Comparison of ENCODE assay signal across 1 cellular context in the genomic region with DNA sequence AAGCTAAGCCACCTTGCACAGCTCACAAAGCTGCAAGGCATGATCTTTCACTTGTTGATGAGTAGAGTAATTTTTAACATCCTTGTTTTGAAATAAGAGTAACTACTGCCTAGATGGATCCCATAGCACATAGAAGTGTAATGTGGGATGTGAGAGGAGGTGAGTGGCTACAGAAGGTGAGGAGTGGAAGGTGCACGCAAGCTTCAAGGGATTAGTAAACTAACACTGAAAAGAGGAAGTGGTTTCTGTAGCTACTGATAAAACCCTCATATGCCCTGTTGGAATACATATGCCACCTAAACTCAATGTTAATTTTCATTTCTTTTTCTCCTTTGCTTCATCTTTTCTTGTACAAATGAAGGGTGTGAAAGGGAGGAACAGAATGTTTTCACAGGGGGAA.
TF ChIP-seq lines count a peak whose summit lies in the region.

No MANE protein-coding gene starts in this region.

TF ChIP-seq in K562, 482 proteins besides CTCF, POLR2A, EP300 and RAD21 (continued from another document and continues in another):
- TF ChIP-seq, protein P1, sequence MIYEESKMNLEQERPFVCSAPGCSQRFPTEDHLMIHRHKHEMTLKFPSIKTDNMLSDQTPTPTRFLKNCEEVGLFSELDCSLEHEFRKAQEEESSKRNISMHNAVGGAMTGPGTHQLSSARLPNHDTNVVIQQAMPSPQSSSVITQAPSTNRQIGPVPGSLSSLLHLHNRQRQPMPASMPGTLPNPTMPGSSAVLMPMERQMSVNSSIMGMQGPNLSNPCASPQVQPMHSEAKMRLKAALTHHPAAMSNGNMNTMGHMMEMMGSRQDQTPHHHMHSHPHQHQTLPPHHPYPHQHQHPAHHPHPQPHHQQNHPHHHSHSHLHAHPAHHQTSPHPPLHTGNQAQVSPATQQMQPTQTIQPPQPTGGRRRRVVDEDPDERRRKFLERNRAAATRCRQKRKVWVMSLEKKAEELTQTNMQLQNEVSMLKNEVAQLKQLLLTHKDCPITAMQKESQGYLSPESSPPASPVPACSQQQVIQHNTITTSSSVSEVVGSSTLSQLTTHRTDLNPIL (CRISPR knock-in tag; IDR thresholded peaks at IDR 0.05), result no peak
- TF ChIP-seq HOXB6 (CRISPR knock-in tag; IDR thresholded peaks at IDR 0.05; ENCODE audit: borderline replicate concordance), result no peak
- TF ChIP-seq, protein P2, sequence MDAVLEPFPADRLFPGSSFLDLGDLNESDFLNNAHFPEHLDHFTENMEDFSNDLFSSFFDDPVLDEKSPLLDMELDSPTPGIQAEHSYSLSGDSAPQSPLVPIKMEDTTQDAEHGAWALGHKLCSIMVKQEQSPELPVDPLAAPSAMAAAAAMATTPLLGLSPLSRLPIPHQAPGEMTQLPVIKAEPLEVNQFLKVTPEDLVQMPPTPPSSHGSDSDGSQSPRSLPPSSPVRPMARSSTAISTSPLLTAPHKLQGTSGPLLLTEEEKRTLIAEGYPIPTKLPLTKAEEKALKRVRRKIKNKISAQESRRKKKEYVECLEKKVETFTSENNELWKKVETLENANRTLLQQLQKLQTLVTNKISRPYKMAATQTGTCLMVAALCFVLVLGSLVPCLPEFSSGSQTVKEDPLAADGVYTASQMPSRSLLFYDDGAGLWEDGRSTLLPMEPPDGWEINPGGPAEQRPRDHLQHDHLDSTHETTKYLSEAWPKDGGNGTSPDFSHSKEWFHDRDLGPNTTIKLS (IDR thresholded peaks at IDR 0.05; ENCODE audit: borderline replicate concordance, low read depth), result no peak
- TF ChIP-seq GTF2F1 (IDR thresholded peaks at IDR 0.05; ENCODE audit: low read depth, low read length), result no peak
- no peak for TF ChIP-seq POLR2B (IDR thresholded peaks at IDR 0.05; ENCODE audit: low read depth, partially characterized antibody)
- no peak for TF ChIP-seq PHF21A (IDR thresholded peaks at IDR 0.05; ENCODE audit: borderline replicate concordance, low read depth)
- TF ChIP-seq, protein P3, sequence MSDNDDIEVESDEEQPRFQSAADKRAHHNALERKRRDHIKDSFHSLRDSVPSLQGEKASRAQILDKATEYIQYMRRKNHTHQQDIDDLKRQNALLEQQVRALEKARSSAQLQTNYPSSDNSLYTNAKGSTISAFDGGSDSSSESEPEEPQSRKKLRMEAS (CRISPR knock-in tag; IDR thresholded peaks at IDR 0.05), result no peak
- no peak for TF ChIP-seq KLF16 (IDR thresholded peaks at IDR 0.05)
- peak; percentile 29; the same call in 1 of the 2 replicates for TF ChIP-seq MTA1 (IDR thresholded peaks at IDR 0.05; ENCODE audit: borderline replicate concordance)
- TF ChIP-seq EHMT2 (IDR thresholded peaks at IDR 0.05), result 0 out of 2 replicates have a peak, but pooled peaks have one; percentile 32
- TF ChIP-seq TCF3 (CRISPR knock-in tag; IDR thresholded peaks at IDR 0.05), result 0 out of 2 replicates have a peak, but pooled peaks have one; percentile 8
- TF ChIP-seq STAT5A (IDR thresholded peaks at IDR 0.05; ENCODE audit: borderline replicate concordance, low read length), result no peak
- TF ChIP-seq RCOR1 (IDR thresholded peaks at IDR 0.05; ENCODE audit: borderline replicate concordance in 1 of 2, low read depth in 2 of 2, low read length in 2 of 2), result peak in 1 of 2 experiments; percentile 17; a peak in 1 of 4 replicates
- 0 out of 2 replicates have a peak, but pooled peaks have one; percentile 5 for TF ChIP-seq MIER1 (IDR thresholded peaks at IDR 0.05; ENCODE audit: low read depth)
- TF ChIP-seq TCF7L2 (IDR thresholded peaks at IDR 0.05; ENCODE audit: low read depth, low read length), result no peak
- TF ChIP-seq TOE1 (IDR thresholded peaks at IDR 0.05; ENCODE audit: borderline replicate concordance), result no peak
- TF ChIP-seq TOE1 (CRISPR knock-in tag; IDR thresholded peaks at IDR 0.05; ENCODE audit: borderline replicate concordance, low read depth), result no peak
- TF ChIP-seq CBX3 (IDR thresholded peaks at IDR 0.05; ENCODE audit: borderline replicate concordance in 1 of 2, low read length in 2 of 2), result peak in 1 of 2 experiments; percentile 68; a peak in 1 of 3 replicates
- TF ChIP-seq CCNT2 (IDR thresholded peaks at IDR 0.05; ENCODE audit: borderline replicate concordance, extremely low read depth, insufficient read length, low read depth, low read length), result peak; percentile 58
- TF ChIP-seq, protein P4, sequence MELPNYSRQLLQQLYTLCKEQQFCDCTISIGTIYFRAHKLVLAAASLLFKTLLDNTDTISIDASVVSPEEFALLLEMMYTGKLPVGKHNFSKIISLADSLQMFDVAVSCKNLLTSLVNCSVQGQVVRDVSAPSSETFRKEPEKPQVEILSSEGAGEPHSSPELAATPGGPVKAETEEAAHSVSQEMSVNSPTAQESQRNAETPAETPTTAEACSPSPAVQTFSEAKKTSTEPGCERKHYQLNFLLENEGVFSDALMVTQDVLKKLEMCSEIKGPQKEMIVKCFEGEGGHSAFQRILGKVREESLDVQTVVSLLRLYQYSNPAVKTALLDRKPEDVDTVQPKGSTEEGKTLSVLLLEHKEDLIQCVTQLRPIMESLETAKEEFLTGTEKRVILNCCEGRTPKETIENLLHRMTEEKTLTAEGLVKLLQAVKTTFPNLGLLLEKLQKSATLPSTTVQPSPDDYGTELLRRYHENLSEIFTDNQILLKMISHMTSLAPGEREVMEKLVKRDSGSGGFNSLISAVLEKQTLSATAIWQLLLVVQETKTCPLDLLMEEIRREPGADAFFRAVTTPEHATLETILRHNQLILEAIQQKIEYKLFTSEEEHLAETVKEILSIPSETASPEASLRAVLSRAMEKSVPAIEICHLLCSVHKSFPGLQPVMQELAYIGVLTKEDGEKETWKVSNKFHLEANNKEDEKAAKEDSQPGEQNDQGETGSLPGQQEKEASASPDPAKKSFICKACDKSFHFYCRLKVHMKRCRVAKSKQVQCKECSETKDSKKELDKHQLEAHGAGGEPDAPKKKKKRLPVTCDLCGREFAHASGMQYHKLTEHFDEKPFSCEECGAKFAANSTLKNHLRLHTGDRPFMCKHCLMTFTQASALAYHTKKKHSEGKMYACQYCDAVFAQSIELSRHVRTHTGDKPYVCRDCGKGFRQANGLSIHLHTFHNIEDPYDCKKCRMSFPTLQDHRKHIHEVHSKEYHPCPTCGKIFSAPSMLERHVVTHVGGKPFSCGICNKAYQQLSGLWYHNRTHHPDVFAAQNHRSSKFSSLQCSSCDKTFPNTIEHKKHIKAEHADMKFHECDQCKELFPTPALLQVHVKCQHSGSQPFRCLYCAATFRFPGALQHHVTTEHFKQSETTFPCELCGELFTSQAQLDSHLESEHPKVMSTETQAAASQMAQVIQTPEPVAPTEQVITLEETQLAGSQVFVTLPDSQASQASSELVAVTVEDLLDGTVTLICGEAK (IDR thresholded peaks at IDR 0.05), result peak; percentile 21; the same call in 1 of the 2 replicates
- TF ChIP-seq, protein P4 (CRISPR knock-in tag; IDR thresholded peaks at IDR 0.05), result no peak
- TF ChIP-seq DNMT1 (IDR thresholded peaks at IDR 0.05), result no peak
- no peak for TF ChIP-seq ZNF57 (CRISPR knock-in tag; IDR thresholded peaks at IDR 0.05)
- no peak for TF ChIP-seq NRF1 (conservative IDR thresholded peaks at IDR 0.05 in 1 of 2, IDR thresholded peaks at IDR 0.05 in 1 of 2)
- TF ChIP-seq GABPA (tag; conservative IDR thresholded peaks at IDR 0.05; ENCODE audit: low read depth), result peak; percentile 44; the same call in 1 of the 2 replicates
- no peak for TF ChIP-seq NFXL1 (CRISPR knock-in tag; IDR thresholded peaks at IDR 0.05)
- no peak for TF ChIP-seq POLR2H (tag; IDR thresholded peaks at IDR 0.05; ENCODE audit: low read depth)
- TF ChIP-seq PURB (CRISPR knock-in tag; IDR thresholded peaks at IDR 0.05; ENCODE audit: low read depth), result no peak
- peak; percentile 68; the same call in 1 of the 2 replicates for TF ChIP-seq SMARCC2 (IDR thresholded peaks at IDR 0.05; ENCODE audit: low read depth)
- no peak for TF ChIP-seq PHTF2 (CRISPR knock-in tag; IDR thresholded peaks at IDR 0.05)
- TF ChIP-seq PML (IDR thresholded peaks at IDR 0.05; ENCODE audit: low read length), result no peak
- TF ChIP-seq CHD2 (IDR thresholded peaks at IDR 0.05; ENCODE audit: low read depth, low read length), result no peak
- TF ChIP-seq, protein P5, sequence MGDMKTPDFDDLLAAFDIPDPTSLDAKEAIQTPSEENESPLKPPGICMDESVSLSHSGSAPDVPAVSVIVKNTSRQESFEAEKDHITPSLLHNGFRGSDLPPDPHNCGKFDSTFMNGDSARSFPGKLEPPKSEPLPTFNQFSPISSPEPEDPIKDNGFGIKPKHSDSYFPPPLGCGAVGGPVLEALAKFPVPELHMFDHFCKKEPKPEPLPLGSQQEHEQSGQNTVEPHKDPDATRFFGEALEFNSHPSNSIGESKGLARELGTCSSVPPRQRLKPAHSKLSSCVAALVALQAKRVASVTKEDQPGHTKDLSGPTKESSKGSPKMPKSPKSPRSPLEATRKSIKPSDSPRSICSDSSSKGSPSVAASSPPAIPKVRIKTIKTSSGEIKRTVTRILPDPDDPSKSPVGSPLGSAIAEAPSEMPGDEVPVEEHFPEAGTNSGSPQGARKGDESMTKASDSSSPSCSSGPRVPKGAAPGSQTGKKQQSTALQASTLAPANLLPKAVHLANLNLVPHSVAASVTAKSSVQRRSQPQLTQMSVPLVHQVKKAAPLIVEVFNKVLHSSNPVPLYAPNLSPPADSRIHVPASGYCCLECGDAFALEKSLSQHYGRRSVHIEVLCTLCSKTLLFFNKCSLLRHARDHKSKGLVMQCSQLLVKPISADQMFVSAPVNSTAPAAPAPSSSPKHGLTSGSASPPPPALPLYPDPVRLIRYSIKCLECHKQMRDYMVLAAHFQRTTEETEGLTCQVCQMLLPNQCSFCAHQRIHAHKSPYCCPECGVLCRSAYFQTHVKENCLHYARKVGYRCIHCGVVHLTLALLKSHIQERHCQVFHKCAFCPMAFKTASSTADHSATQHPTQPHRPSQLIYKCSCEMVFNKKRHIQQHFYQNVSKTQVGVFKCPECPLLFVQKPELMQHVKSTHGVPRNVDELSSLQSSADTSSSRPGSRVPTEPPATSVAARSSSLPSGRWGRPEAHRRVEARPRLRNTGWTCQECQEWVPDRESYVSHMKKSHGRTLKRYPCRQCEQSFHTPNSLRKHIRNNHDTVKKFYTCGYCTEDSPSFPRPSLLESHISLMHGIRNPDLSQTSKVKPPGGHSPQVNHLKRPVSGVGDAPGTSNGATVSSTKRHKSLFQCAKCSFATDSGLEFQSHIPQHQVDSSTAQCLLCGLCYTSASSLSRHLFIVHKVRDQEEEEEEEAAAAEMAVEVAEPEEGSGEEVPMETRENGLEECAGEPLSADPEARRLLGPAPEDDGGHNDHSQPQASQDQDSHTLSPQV (IDR thresholded peaks at IDR 0.05), result peak; percentile 71
- no peak for TF ChIP-seq TBL1XR1 (IDR thresholded peaks at IDR 0.05; ENCODE audit: low read length in 2 of 2)
- no peak for TF ChIP-seq GATA2 (CRISPR knock-in tag; IDR thresholded peaks at IDR 0.05)
- no peak for TF ChIP-seq RBFOX2 (IDR thresholded peaks at IDR 0.05; ENCODE audit: low read depth, low read length)
- no peak for TF ChIP-seq TEAD2 (tag; IDR thresholded peaks at IDR 0.05)
- TF ChIP-seq NFYB (IDR thresholded peaks at IDR 0.05; ENCODE audit: extremely low read depth, insufficient read length), result no peak
- 0 out of 2 replicates have a peak, but pooled peaks have one; percentile 12 for TF ChIP-seq NFE2 (IDR thresholded peaks at IDR 0.05; ENCODE audit: low read depth)
- no peak for TF ChIP-seq HNRNPH1 (optimal IDR thresholded peaks at IDR 0.05; ENCODE audit: low read depth, low read length)
- no peak for TF ChIP-seq ATF1 (CRISPR knock-in tag; IDR thresholded peaks at IDR 0.05)
- TF ChIP-seq ATF1 (tag; IDR thresholded peaks at IDR 0.05), result no peak
- TF ChIP-seq, protein P6, sequence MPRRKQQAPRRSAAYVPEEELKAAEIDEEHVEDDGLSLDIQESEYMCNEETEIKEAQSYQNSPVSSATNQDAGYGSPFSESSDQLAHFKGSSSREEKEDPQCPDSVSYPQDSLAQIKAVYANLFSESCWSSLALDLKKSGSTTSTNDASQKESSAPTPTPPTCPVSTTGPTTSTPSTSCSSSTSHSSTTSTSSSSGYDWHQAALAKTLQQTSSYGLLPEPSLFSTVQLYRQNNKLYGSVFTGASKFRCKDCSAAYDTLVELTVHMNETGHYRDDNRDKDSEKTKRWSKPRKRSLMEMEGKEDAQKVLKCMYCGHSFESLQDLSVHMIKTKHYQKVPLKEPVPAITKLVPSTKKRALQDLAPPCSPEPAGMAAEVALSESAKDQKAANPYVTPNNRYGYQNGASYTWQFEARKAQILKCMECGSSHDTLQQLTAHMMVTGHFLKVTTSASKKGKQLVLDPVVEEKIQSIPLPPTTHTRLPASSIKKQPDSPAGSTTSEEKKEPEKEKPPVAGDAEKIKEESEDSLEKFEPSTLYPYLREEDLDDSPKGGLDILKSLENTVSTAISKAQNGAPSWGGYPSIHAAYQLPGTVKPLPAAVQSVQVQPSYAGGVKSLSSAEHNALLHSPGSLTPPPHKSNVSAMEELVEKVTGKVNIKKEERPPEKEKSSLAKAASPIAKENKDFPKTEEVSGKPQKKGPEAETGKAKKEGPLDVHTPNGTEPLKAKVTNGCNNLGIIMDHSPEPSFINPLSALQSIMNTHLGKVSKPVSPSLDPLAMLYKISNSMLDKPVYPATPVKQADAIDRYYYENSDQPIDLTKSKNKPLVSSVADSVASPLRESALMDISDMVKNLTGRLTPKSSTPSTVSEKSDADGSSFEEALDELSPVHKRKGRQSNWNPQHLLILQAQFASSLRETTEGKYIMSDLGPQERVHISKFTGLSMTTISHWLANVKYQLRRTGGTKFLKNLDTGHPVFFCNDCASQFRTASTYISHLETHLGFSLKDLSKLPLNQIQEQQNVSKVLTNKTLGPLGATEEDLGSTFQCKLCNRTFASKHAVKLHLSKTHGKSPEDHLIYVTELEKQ (CRISPR knock-in tag; IDR thresholded peaks at IDR 0.05), result no peak
- TF ChIP-seq MTA3 (IDR thresholded peaks at IDR 0.05; ENCODE audit: borderline replicate concordance), result peak; percentile 60; the same call in 1 of the 2 replicates
